In the genomic region with DNA sequence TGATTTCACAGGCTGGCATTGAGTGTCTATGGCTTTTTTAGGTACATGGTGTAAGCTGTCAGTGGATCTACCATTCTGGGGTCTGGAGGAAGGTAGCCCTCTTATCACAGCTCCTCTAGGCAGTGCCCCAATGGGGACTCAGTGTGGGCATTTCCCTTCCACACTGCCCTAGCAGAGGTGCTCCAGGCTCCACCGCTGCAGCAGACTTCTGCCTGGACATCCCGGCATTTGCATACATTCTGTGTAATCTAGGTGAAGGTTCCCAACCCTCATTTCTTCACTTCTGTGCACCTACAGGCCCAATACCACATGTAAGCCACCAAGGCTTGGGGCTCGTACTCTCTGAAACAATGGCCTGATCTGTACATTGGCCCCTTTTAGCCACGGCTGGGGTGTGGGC, we compare ENCODE assay signal across 21 cellular contexts.
"Had no signal": no experiment of that assay in that cellular context is flagged by ENCODE, and none has a peak within 500 bp of the region (broad histone marks: within the 10 kb centered on the region; RNA-seq: fewer than 3 reads in every experiment).

No MANE protein-coding gene starts in this region.

- H3K27me3 ChIP-seq: cardiac muscle cell, foreskin keratinocyte, hepatocyte, neural progenitor cell, right atrium auricular region, tibial nerve had no signal

- H3K4me2 ChIP-seq: hepatocyte, neural progenitor cell had no signal

- ATAC-seq: effector memory CD8-positive, alpha-beta T cell; foreskin keratinocyte; naive thymus-derived CD4-positive, alpha-beta T cell; stimulated activated naive CD8-positive, alpha-beta T cell treated with anti-CD3 and anti-CD28 coated beads, Interleukin-15, Interleukin-2, amounts not matched to agents 100 U/mL and 50 U/mL, for 24 hours had no signal

- H3K4me3 ChIP-seq: cardiac muscle cell, hepatocyte, neural progenitor cell, prostate gland, right atrium auricular region, tibial nerve had no signal

- H3K4me1 Mint-ChIP-seq: activated naive CD8-positive, alpha-beta T cell treated with anti-CD3 and anti-CD28 coated beads, Interleukin-2, amount 10 ng/mL, durations not matched to agents 7 days and 5 days; neural progenitor cell had no signal

- H3K4me3 Mint-ChIP-seq: activated naive CD8-positive, alpha-beta T cell treated with anti-CD3 and anti-CD28 coated beads, Interleukin-2, amount 10 ng/mL, durations not matched to agents 7 days and 5 days; effector memory CD8-positive, alpha-beta T cell; naive thymus-derived CD4-positive, alpha-beta T cell; neural progenitor cell had no signal

- H3K79me2 ChIP-seq: hepatocyte had no signal

- H3K27me3 Mint-ChIP-seq: activated naive CD8-positive, alpha-beta T cell treated with anti-CD3 and anti-CD28 coated beads, Interleukin-2, amount 10 ng/mL, durations not matched to agents 7 days and 5 days; effector memory CD8-positive, alpha-beta T cell; naive thymus-derived CD4-positive, alpha-beta T cell had no signal

- H3K36me3 ChIP-seq: cardiac muscle cell, prostate gland, right atrium auricular region had no signal

- H3K27ac Mint-ChIP-seq: activated naive CD8-positive, alpha-beta T cell treated with anti-CD3 and anti-CD28 coated beads, Interleukin-2, amount 10 ng/mL, durations not matched to agents 7 days and 5 days; effector memory CD8-positive, alpha-beta T cell; neural progenitor cell had no signal

- H3K27ac ChIP-seq: cardiac muscle cell, epithelial cell of prostate, foreskin keratinocyte, hepatocyte, neural progenitor cell, prostate gland, right atrium auricular region, tibial nerve had no signal

- H3K9ac ChIP-seq: neural progenitor cell had no signal

- H3K9me3 ChIP-seq: prostate gland had no signal

- FAIRE-seq: urothelium cell line had no signal

- DNase-seq: activated CD4-positive, CD25-positive, alpha-beta regulatory T cell; activated naive CD8-positive, alpha-beta T cell treated with anti-CD3 and anti-CD28 coated beads, Interleukin-2, amount 10 ng/mL, durations not matched to agents 7 days and 5 days; amygdala; dermis blood vessel endothelial cell; effector memory CD8-positive, alpha-beta T cell; foreskin keratinocyte; mesenchymal stem cell; naive thymus-derived CD4-positive, alpha-beta T cell; stimulated activated CD4-positive, alpha-beta T cell treated with anti-CD3 and anti-CD28 coated beads, Interleukin-12 subunit alpha, Interleukin-12 subunit beta, amount 100 ng/mL, for 4 hours; stimulated activated CD4-positive, alpha-beta T cell treated with anti-CD3 and anti-CD28 coated beads, Interleukin-1b, Interleukin-23, amount 100 ng/mL, for 48 hours; stimulated activated CD8-positive, alpha-beta memory T cell treated with anti-CD3 and anti-CD28 coated beads, Interleukin-4, amount 100 ng/mL, for 48 hours; stimulated activated naive CD8-positive, alpha-beta T cell treated with anti-CD3 and anti-CD28 coated beads, Interleukin-15, Interleukin-2, amounts not matched to agents 100 U/mL and 50 U/mL, for 24 hours; substantia nigra had no signal

- H3K4me1 ChIP-seq: foreskin keratinocyte, neural progenitor cell, prostate gland had no signal
